ENCODE assay signal across 28 cellular contexts in genomic region chr9:118533101-118533500, GRCh38.
A peak's percentile ranks its signal among the peaks of the same experiment; 100 is the strongest.
DNase-seq lines count a peak whose midpoint lies in the region; ATAC-seq, FAIRE-seq and TF ChIP-seq lines count a peak whose summit lies in the region.
"Had no signal": no experiment of that assay in that cellular context is flagged by ENCODE, and none has a peak within 500 bp of the region (broad histone marks: within the 10 kb centered on the region; RNA-seq: fewer than 3 reads in every experiment).

No MANE protein-coding gene starts in this region.

- ATAC-seq in GM19035 (IDR thresholded peaks at IDR 0.05; ENCODE audit: unreplicated experiment) (no peak), heart left ventricle (no peak)
- ATAC-seq: activated CD8-positive, alpha-beta T cell treated with anti-CD3 and anti-CD28 coated beads for 36 hours; gastrocnemius medialis; K562 had no signal

- no peaks in the 10 kb centered on the region for H3K27me3 Mint-ChIP-seq in astrocyte (ENCODE audit: low read depth, unreplicated experiment)
- no peaks in the 10 kb centered on the region for H3K27me3 Mint-ChIP-seq in nephron progenitor cell (ENCODE audit: low read depth, poor library complexity)
- H3K27me3 Mint-ChIP-seq: activated CD8-positive, alpha-beta T cell treated with anti-CD3 and anti-CD28 coated beads for 36 hours; memory B cell had no signal

- H3K27ac ChIP-seq in astrocyte (ENCODE audit: low read depth, low read length) = no peak overlapping the region
- H3K27ac ChIP-seq in heart left ventricle = no peak overlapping the region
- H3K27ac ChIP-seq: adrenal gland, BLaER1, gastrocnemius medialis had no signal

- peak; percentile 93 for FAIRE-seq in H54 (lab: Jason Lieb, UNC)
- FAIRE-seq in astrocyte (lab: Jason Lieb, UNC) = no peak
- FAIRE-seq: K562, kidney had no signal

- no peaks in the 10 kb centered on the region for H3K79me2 ChIP-seq in astrocyte (ENCODE audit: insufficient read depth, low read length)

- TF ChIP-seq POLR2A in H54 (IDR thresholded peaks at IDR 0.05; ENCODE audit: low read depth, low read length) (no peak), heart left ventricle (IDR thresholded peaks at IDR 0.05) (no peak)

- H3K36me3 ChIP-seq in astrocyte (ENCODE audit: insufficient read depth, low read length) = no peaks in the 10 kb centered on the region
- H3K36me3 ChIP-seq in heart left ventricle = no peaks in the 10 kb centered on the region
- H3K36me3 ChIP-seq: adrenal gland, BLaER1, gastrocnemius medialis, HAP-1 had no signal

- no peak overlapping the region for H2AFZ ChIP-seq in astrocyte (ENCODE audit: low read depth, low read length)

- TF ChIP-seq CTCF in astrocyte (IDR thresholded peaks at IDR 0.05; ENCODE audit: insufficient read depth, low read depth, low read length) = no peak
- no peak for TF ChIP-seq CTCF in nephron progenitor cell (IDR thresholded peaks at IDR 0.05)
- no peak for TF ChIP-seq CTCF in heart left ventricle (IDR thresholded peaks at IDR 0.05)

- H3K4me1 Mint-ChIP-seq in astrocyte (ENCODE audit: low read depth, unreplicated experiment) (peaks cover 26% of the 10 kb centered on the region), nephron progenitor cell (peaks cover 8% of the 10 kb centered on the region)
- H3K4me1 Mint-ChIP-seq: memory B cell had no signal

- no peak overlapping the region for H3K4me3 Mint-ChIP-seq in astrocyte (ENCODE audit: unreplicated experiment)
- no peak overlapping the region for H3K4me3 Mint-ChIP-seq in nephron progenitor cell
- H3K4me3 Mint-ChIP-seq: activated CD8-positive, alpha-beta T cell treated with anti-CD3 and anti-CD28 coated beads for 36 hours; memory B cell had no signal

- H3K9me3 Mint-ChIP-seq in astrocyte (ENCODE audit: unreplicated experiment) (no peaks in the 10 kb centered on the region), nephron progenitor cell (no peaks in the 10 kb centered on the region)
- H3K9me3 Mint-ChIP-seq: activated CD8-positive, alpha-beta T cell treated with anti-CD3 and anti-CD28 coated beads for 36 hours; memory B cell had no signal

- H3K4me3 ChIP-seq in astrocyte (ENCODE audit: insufficient read depth, low read depth, low read length) (no peak overlapping the region), heart left ventricle (no peak overlapping the region)
- H3K4me3 ChIP-seq: adrenal gland, BLaER1, gastrocnemius medialis, HAP-1, K562, smooth muscle cell had no signal

- H4K20me1 ChIP-seq in astrocyte (ENCODE audit: insufficient read depth, low read length) = no peaks in the 10 kb centered on the region
- H4K20me1 ChIP-seq: BLaER1 had no signal

- no peak overlapping the region for H3K4me2 ChIP-seq in astrocyte (ENCODE audit: low read length)
- H3K4me2 ChIP-seq: BLaER1, smooth muscle cell had no signal

- intact Hi-C loops in heart left ventricle (cut with DNase I) = no loop called here

- H3K9me3 ChIP-seq in astrocyte (ENCODE audit: insufficient read depth, low read depth, low read length) = no peaks in the 10 kb centered on the region
- no peaks in the 10 kb centered on the region for H3K9me3 ChIP-seq in heart left ventricle
- H3K9me3 ChIP-seq: adrenal gland, BLaER1, Caco-2, gastrocnemius medialis, HAP-1 had no signal

- H3K36me3 Mint-ChIP-seq in astrocyte (ENCODE audit: low read depth, unreplicated experiment) (no peaks in the 10 kb centered on the region), nephron progenitor cell (ENCODE audit: low read depth) (no peaks in the 10 kb centered on the region)
- H3K36me3 Mint-ChIP-seq: memory B cell had no signal

- H3K27me3 ChIP-seq in astrocyte (ENCODE audit: insufficient read depth, low read length) = no peaks in the 10 kb centered on the region
- no peaks in the 10 kb centered on the region for H3K27me3 ChIP-seq in heart left ventricle
- H3K27me3 ChIP-seq: adrenal gland, BLaER1, gastrocnemius medialis had no signal

- H3K27ac Mint-ChIP-seq in astrocyte (ENCODE audit: unreplicated experiment) (no peak overlapping the region), nephron progenitor cell (no peak overlapping the region)
- H3K27ac Mint-ChIP-seq: activated CD8-positive, alpha-beta T cell treated with anti-CD3 and anti-CD28 coated beads for 36 hours; memory B cell had no signal

- DNase-seq in A172 (ENCODE audit: low spot score) (peak; percentile 61), H54 (ENCODE audit: insufficient read length, low spot score) (no peak), astrocyte (ENCODE audit: low read depth) (peak; percentile 23), glomerular visceral epithelial cell (ENCODE audit: extremely low spot score) (peak; percentile 26), Ammon's horn (ENCODE audit: low spot score) (no peak), nephron progenitor cell (no peak), heart left ventricle (no peak)
- DNase-seq: 8988T; activated CD8-positive, alpha-beta T cell treated with anti-CD3 and anti-CD28 coated beads for 36 hours; activated gamma-delta T cell treated with Interleukin-2 at 50 U/mL for 16 hours; activated T-cell treated with anti-CD3 and anti-CD28 coated beads for 4 hours; adrenal gland; Caco-2; DND-41; gastrocnemius medialis; kidney; NCI-H1694 treated with DMSO at 0.1 percent for 48 hours; NCI-H2227 treated with DMSO at 0.1 percent for 48 hours; NCI-H748 treated with DMSO at 0.1 percent for 48 hours; SIG-M5; stimulated activated CD4-positive, alpha-beta T cell treated with anti-CD3 and anti-CD28 coated beads, Interleukin-2, amount 100 ng/mL, for 48 hours; stimulated activated naive CD4-positive, alpha-beta T cell had no signal

- 71 to 80% (median 77%) methylated on average over 3 of the region's 3 CpGs for WGBS in heart left ventricle, 4 donors

- H3K9ac ChIP-seq in astrocyte (ENCODE audit: low read length) = no peak overlapping the region
- H3K9ac ChIP-seq: BLaER1 had no signal

- H3K4me1 ChIP-seq in astrocyte (ENCODE audit: insufficient read depth, low read length) (peaks cover 7% of the 10 kb centered on the region), heart left ventricle (peaks cover 0 to 16% (median 11%) of the 10 kb centered on the region in 12 donors)
- H3K4me1 ChIP-seq: adrenal gland, gastrocnemius medialis, HAP-1 had no signal

Comparison
In these comparisons a context has a peak if more than half of its experiments do, and no peak if none do; other contexts are left out.
1. DNase-seq: peak in A172 (single experiment), astrocyte (single experiment) and glomerular visceral epithelial cell (single experiment); none in H54 (single experiment), Ammon's horn (single experiment), nephron progenitor cell (single experiment) and heart left ventricle (0 of 5).